In the genomic region with DNA sequence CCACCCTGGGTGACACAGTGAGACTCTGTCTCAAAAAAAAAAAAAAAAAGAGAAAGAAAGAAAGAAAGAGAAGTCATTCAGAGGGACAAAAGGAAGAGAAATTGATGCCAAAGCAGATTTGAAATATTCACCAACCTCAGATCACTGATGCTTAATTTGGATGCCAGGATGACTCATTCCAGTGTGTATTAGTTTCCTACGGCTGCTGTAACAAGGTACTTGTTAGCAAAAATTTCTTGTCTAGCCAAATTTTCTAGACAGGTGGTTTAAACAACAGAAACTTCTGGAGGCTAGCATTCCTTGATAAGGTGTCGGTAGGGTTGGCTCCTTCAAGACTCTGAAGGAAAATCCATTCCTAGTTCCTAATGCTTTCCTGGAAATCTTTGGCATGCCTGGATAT, we compare ENCODE assay signal across 26 cellular contexts. TPM values are rescaled to one million over a fixed set of nuclear protein-coding genes. Genes with fewer than 3 reads are reported as not detected.
"Had no signal": no experiment of that assay in that cellular context is flagged by ENCODE, and none has a peak within 500 bp of the region (broad histone marks: within the 10 kb centered on the region; RNA-seq: fewer than 3 reads in every experiment).

No MANE protein-coding gene starts in this region.

- DNase-seq: stimulated activated CD4-positive, alpha-beta T cell treated with anti-CD3 and anti-CD28 coated beads, Interleukin-2, amount 100 ng/mL, for 48 hours; stimulated activated CD4-positive, alpha-beta T cell treated with anti-CD3 and anti-CD28 coated beads, Interleukin-4, amount 100 ng/mL, for 1 hour; stimulated activated CD4-positive, alpha-beta T cell treated with anti-CD3 and anti-CD28 coated beads, Interleukin-4, amount 100 ng/mL, for 24 hours; stimulated activated CD4-positive, alpha-beta T cell treated with anti-CD3 and anti-CD28 coated beads, Interleukin-4, amount 100 ng/mL, for 4 hours; stimulated activated CD8-positive, alpha-beta memory T cell treated with anti-CD3 and anti-CD28 coated beads, Interleukin-4, amount 100 ng/mL, for 48 hours; stimulated activated naive B cell treated with anti-CD40 and anti-IgM and Interleukin-4, amounts not matched to agents 10 μg/mL and 1 μg/mL and 100 μg/mL, for 72 hours; stimulated activated naive CD4-positive, alpha-beta T cell treated with Interleukin-2 at 50 U/mL for 16 hours; stimulated activated naive CD8-positive, alpha-beta T cell treated with anti-CD3 and anti-CD28 coated beads, Interleukin-15, amount 100 ng/mL, for 72 hours; stimulated activated naive CD8-positive, alpha-beta T cell treated with anti-CD3 and anti-CD28 coated beads, Interleukin-15, Interleukin-2, amounts not matched to agents 100 U/mL and 50 U/mL, for 24 hours; stomach; substantia nigra; testis; thyroid gland; tibial artery; transverse colon; trophoblast cell; upper lobe of left lung; upper lobe of right lung; uterus had no signal

- H3K27ac ChIP-seq: stomach, suprapubic skin, testis, thoracic aorta, thyroid gland, tibial artery, tibial nerve, transverse colon, upper lobe of left lung, upper lobe of right lung, uterus, vagina had no signal

- FAIRE-seq: urothelium cell line had no signal

- H3K4me3 ChIP-seq: stomach, suprapubic skin, testis, thoracic aorta, thyroid gland, tibial artery, tibial nerve, transverse colon, upper lobe of left lung, upper lobe of right lung, uterus, vagina had no signal

- H3K27me3 ChIP-seq: testis, thyroid gland, tibial nerve, upper lobe of left lung, upper lobe of right lung, uterus, vagina had no signal

- H3K9me3 ChIP-seq: suprapubic skin, testis, thoracic aorta, thyroid gland, tibial artery, transverse colon, upper lobe of left lung, upper lobe of right lung, uterus, vagina had no signal

- H3K36me3 ChIP-seq: stomach, suprapubic skin, thoracic aorta, thyroid gland, tibial artery, tibial nerve, transverse colon, upper lobe of left lung, upper lobe of right lung, uterus, vagina had no signal

- H3K4me1 ChIP-seq: stomach, suprapubic skin, testis, thyroid gland, tibial artery, tibial nerve, transverse colon, upper lobe of left lung, upper lobe of right lung, uterus, vagina had no signal

- ATAC-seq: stimulated activated effector memory CD8-positive, alpha-beta T cell treated with anti-CD3 and anti-CD28 coated beads, Interleukin-12 subunit alpha, Interleukin-12 subunit beta, amount 100 ng/mL, for 72 hours; stimulated activated memory B cell treated with anti-CD40 and anti-IgM and Interleukin-4, amounts not matched to agents 10 μg/mL and 1 μg/mL and 100 μg/mL, for 72 hours; stimulated activated naive B cell treated with anti-CD40 and anti-IgM and Interleukin-4, amounts not matched to agents 10 μg/mL and 1 μg/mL and 100 μg/mL, for 72 hours; stimulated activated naive CD8-positive, alpha-beta T cell treated with anti-CD3 and anti-CD28 coated beads, Interleukin-15, amount 100 ng/mL, for 72 hours; stimulated activated naive CD8-positive, alpha-beta T cell treated with anti-CD3 and anti-CD28 coated beads, Interleukin-15, Interleukin-2, amounts not matched to agents 100 U/mL and 50 U/mL, for 24 hours; upper lobe of right lung had no signal

RNA-seq across cellular contexts. Expression of a gene that starts 42.1 kb away (rescaled TPM):
- total RNA-seq: stomach, testis, thoracic aorta, thyroid gland, transverse colon, upper lobe of right lung, vagina had no signal
